ENCODE assay signal across 7 cellular contexts in genomic region chr15:56006371-56006770, GRCh38. TPM values are rescaled to one million over a fixed set of nuclear protein-coding genes. Genes with fewer than 3 reads are reported as not detected.
A peak's percentile ranks its signal among the peaks of the same experiment; 100 is the strongest.
DNase-seq lines count a peak whose midpoint lies in the region; ATAC-seq and TF ChIP-seq lines count a peak whose summit lies in the region.
"Not testable (repeated sequence)": the region's sequence is repeated elsewhere in the genome, so short reads cannot be mapped to it uniquely, and the experiment has no call there.

No MANE protein-coding gene starts in this region.

- not testable (repeated sequence) for H3K4me3 Mint-ChIP-seq in MCF 10A (ENCODE audit: unreplicated experiment)
- H3K4me3 Mint-ChIP-seq in glutamatergic neuron (ENCODE audit: unreplicated experiment) (peak overlapping the region; percentile 81), mesothelial cell of epicardium (peak overlapping the region; percentile 72)

- H3K4me3 ChIP-seq in RWPE2 (ENCODE audit: severe bottlenecking) (peak overlapping the region; percentile 36), skeletal muscle satellite cell (ENCODE audit: low read length) (peak overlapping the region; percentile 70)

- H3K9me3 ChIP-seq in RWPE2 (ENCODE audit: severe bottlenecking); skeletal muscle satellite cell (replicated peaks; ENCODE audit: low read length): not testable (repeated sequence)

- H3K27ac ChIP-seq in RWPE2 (ENCODE audit: poor library complexity, severe bottlenecking) = peak overlapping the region; percentile 72

- DNase-seq in G401 (ENCODE audit: low spot score) (peak; percentile 6), MCF 10A (ENCODE audit: unreplicated experiment) (peak; percentile 55)
- DNase-seq in RWPE2 (ENCODE audit: low spot score); glutamatergic neuron; mesothelial cell of epicardium (ENCODE audit: low spot score in 2 of 2, unreplicated experiment in 2 of 2): not testable (repeated sequence)

- peaks cover 25% of the 10 kb centered on the region for H3K4me1 ChIP-seq in RWPE2 (ENCODE audit: insufficient read depth, poor library complexity, severe bottlenecking)
- not testable (repeated sequence) for H3K4me1 ChIP-seq in skeletal muscle satellite cell (ENCODE audit: control insufficient read depth, insufficient read depth, low read length)

- H3K9me3 Mint-ChIP-seq in MCF 10A (ENCODE audit: unreplicated experiment); glutamatergic neuron (ENCODE audit: unreplicated experiment): not testable (repeated sequence)
- H3K9me3 Mint-ChIP-seq in mesothelial cell of epicardium = peaks cover 15% of the 10 kb centered on the region

- H3K4me1 Mint-ChIP-seq in MCF 10A (ENCODE audit: insufficient read depth, unreplicated experiment) = peaks cover 17% of the 10 kb centered on the region
- H3K4me1 Mint-ChIP-seq in glutamatergic neuron (ENCODE audit: low read depth, unreplicated experiment) = not testable (repeated sequence)
- H3K4me1 Mint-ChIP-seq in mesothelial cell of epicardium = peaks cover 21% of the 10 kb centered on the region

- peak overlapping the region; percentile 84 for H3K4me2 ChIP-seq in skeletal muscle satellite cell (ENCODE audit: low read length)

- CTCF ChIA-PET in MCF 10A (lab: Yijun Ruan, JAX) = interaction anchor here (1.4 kb wide), 1 partner anchor 12 kb away, joined by 5 read pairs; no protein-coding TSS in a partner anchor

- intact Hi-C loops in MCF 10A (cut with micrococcal nuclease) = not testable (repeated sequence)

- peak; percentile 57 for ATAC-seq in RWPE2 (ENCODE audit: low read depth)
- peak; percentile 79 for ATAC-seq in esophagus mucosa

- POLR2A ChIA-PET in MCF 10A (lab: Yijun Ruan, JAX) = interaction anchor here (0.7 to 2.0 kb wide), 8 partner anchors 11 to 98 kb away, joined by 3 to 17 read pairs (median 5); no protein-coding TSS in a partner anchor

- not testable (repeated sequence) for H3K27ac Mint-ChIP-seq in MCF 10A (ENCODE audit: low read depth, unreplicated experiment); glutamatergic neuron (ENCODE audit: unreplicated experiment)
- H3K27ac Mint-ChIP-seq in mesothelial cell of epicardium = peak overlapping the region; percentile 63

- peak overlapping the region; percentile 79 for H3K9ac ChIP-seq in skeletal muscle satellite cell (ENCODE audit: low read depth, low read length)

- BruUV-seq in MCF 10A (replicated peaks; lab: Mats Ljungman, UMichigan) = not testable (repeated sequence)

- H3K27me3 Mint-ChIP-seq in MCF 10A (ENCODE audit: insufficient read depth, unreplicated experiment); glutamatergic neuron (ENCODE audit: unreplicated experiment); mesothelial cell of epicardium (ENCODE audit: low read depth): not testable (repeated sequence)

- not testable (repeated sequence) for H3K36me3 Mint-ChIP-seq in MCF 10A (ENCODE audit: insufficient read depth, unreplicated experiment); glutamatergic neuron (ENCODE audit: unreplicated experiment); mesothelial cell of epicardium

- in situ Hi-C loops in G401 (cut with HindIII; ENCODE audit: low sequenced_read_pairs) = not testable (repeated sequence)

- H3K27me3 ChIP-seq in RWPE2 (ENCODE audit: insufficient read depth, poor library complexity, severe bottlenecking); skeletal muscle satellite cell (ENCODE audit: control insufficient read depth, insufficient read depth, low read length): not testable (repeated sequence)

- H3K36me3 ChIP-seq in RWPE2 (ENCODE audit: low read depth); skeletal muscle satellite cell (ENCODE audit: insufficient read depth, low read length): not testable (repeated sequence)

- TF ChIP-seq CTCF in RWPE2 (IDR thresholded peaks at IDR 0.05; ENCODE audit: poor library complexity, severe bottlenecking); MCF 10A (IDR thresholded peaks at IDR 0.05; ENCODE audit: unreplicated experiment); glutamatergic neuron (IDR thresholded peaks at IDR 0.05; ENCODE audit: partially characterized antibody, unreplicated experiment); mesothelial cell of epicardium (IDR thresholded peaks at IDR 0.05; ENCODE audit: unreplicated experiment): not testable (repeated sequence)

RNA-seq across cellular contexts. Expression of gene NEDD4, which starts 13.0 kb away (rescaled TPM):
- 16.7 and 25.1 TPM in 2 replicates for total RNA-seq in G401 (2014; rRNA removed; shearing (Covaris generic))
- total RNA-seq in MCF 10A (2022) = 57.7 and 60.3 TPM in 2 replicates
- total RNA-seq in esophagus mucosa = 9.3 TPM
- 3.7 TPM for total RNA-seq in glutamatergic neuron (ENCODE audit: unreplicated experiment)
- total RNA-seq in mesothelial cell of epicardium = 42.5 to 45.8 TPM (median 45.6 TPM) in 3 replicates
- 44.1 and 53.7 TPM in 2 replicates for total RNA-seq in skeletal muscle satellite cell (2012; rRNA removed)
